8 cellular contexts compared by ENCODE assay signal in genomic region chr20:50450961-50451752, GRCh38. TPM values are rescaled to one million over a fixed set of nuclear protein-coding genes. Genes with fewer than 3 reads are reported as not detected.
DNase-seq lines count a peak whose midpoint lies in the region; ATAC-seq and TF ChIP-seq lines count a peak whose summit lies in the region.

No MANE protein-coding gene starts in this region.

- 54 to 60% methylated on average over 14 to 19 of the region's 19 CpGs for WGBS in lower leg skin, 2 donors
- WGBS in aorta, 2 donors = 48 to 57% methylated on average over 19 of the region's 19 CpGs

- ATAC-seq in GM19468 (IDR thresholded peaks at IDR 0.05; ENCODE audit: extremely low read depth, unreplicated experiment) = peak; percentile 76
- ATAC-seq in HG03521 (IDR thresholded peaks at IDR 0.05; ENCODE audit: unreplicated experiment) = peak; percentile 70
- peak; percentile 34 for ATAC-seq in aorta (ENCODE audit: low FRiP score)

- H3K36me3 ChIP-seq in ES-I3 (ENCODE audit: insufficient read depth, low read length) = no peaks in the 10 kb centered on the region
- H3K36me3 ChIP-seq in aorta (ENCODE audit: control insufficient read depth in 1 of 2, insufficient read depth in 2 of 2, low read length in 1 of 2) = no peaks in the 10 kb centered on the region

- H3K9me3 ChIP-seq in ES-I3 (ENCODE audit: control insufficient read depth, insufficient read depth, low read length) = no peaks in the 10 kb centered on the region
- no peaks in the 10 kb centered on the region for H3K9me3 ChIP-seq in aorta (ENCODE audit: control insufficient read depth, low read length)

- DNase-seq in activated gamma-delta T cell (lab: John Stamatoyannopoulos, UW) (peak; percentile 27), lower leg skin (ENCODE audit: low spot score in 2 of 2) (peak; percentile 58 to 91), aorta (peak; percentile 66 to 71), NCI-H1930 (lab: John Stamatoyannopoulos, UW) (no peak)
- DNase-seq in activated CD4-positive, alpha-beta T cell treated with anti-CD3 and anti-CD28 coated beads, Interleukin-2, amount 50 U/mL, for 1 hour = no peak

- no peak for TF ChIP-seq POLR2A in lower leg skin (IDR thresholded peaks at IDR 0.05)

- H3K4me3 ChIP-seq in lower leg skin (ENCODE audit: low read depth, poor library complexity, severe bottlenecking) (no peak overlapping the region), aorta (ENCODE audit: low read length in 2 of 2) (no peak overlapping the region)

- H3K27me3 ChIP-seq in aorta (ENCODE audit: control insufficient read depth in 1 of 2, insufficient read depth in 2 of 2, low read length in 1 of 2) = no peaks in the 10 kb centered on the region

- intact Hi-C loops in lower leg skin (cut with DNase I; ENCODE audit: low total_unique reads) (no loop called here), aorta (cut with DNase I) (no loop called here)

- peak overlapping the region; percentile 12; the same call in 1 of the 2 replicates for H3K9ac ChIP-seq in ES-I3 (ENCODE audit: low read depth, low read length)

- peaks cover 9% of the 10 kb centered on the region; the same call in 1 of the 2 replicates for H3K4me1 ChIP-seq in ES-I3 (ENCODE audit: insufficient read depth, low read length)
- H3K4me1 ChIP-seq in aorta (ENCODE audit: control insufficient read depth in 1 of 2, insufficient read depth in 2 of 2, low read length in 2 of 2) = no peaks in the 10 kb centered on the region

- H3K27ac ChIP-seq in aorta (ENCODE audit: low read depth in 1 of 2, low read length in 2 of 2) = no peak overlapping the region

- no peak for TF ChIP-seq CTCF in lower leg skin (IDR thresholded peaks at IDR 0.05)

RNA-seq across cellular contexts. Expression of gene PTPN1, which starts 59.0 kb away (rescaled TPM):
- total RNA-seq in lower leg skin (10 to 100 TPM; 19.1 to 29.8 (median 23.3) TPM), aorta (10 to 100 TPM; 31.2 to 51.6 TPM)
- 10 to 100 TPM; 17.7 to 19.8 TPM for polyA plus RNA-seq in aorta

Comparison
In these comparisons a context has a peak if more than half of its experiments do, and no peak if none do; other contexts are left out.
1. DNase-seq: peak in activated gamma-delta T cell (single experiment), lower leg skin (2 of 2) and aorta (2 of 2); none in NCI-H1930 (0 of 2) and activated CD4-positive, alpha-beta T cell treated with anti-CD3 and anti-CD28 coated beads, Interleukin-2, amount 50 U/mL, for 1 hour (single experiment).
2. Peak in every context shown above with its lines, with median percentiles within 50 percentile points of each other: ATAC-seq.